ENCODE assay signal across 12 cellular contexts in genomic region chr11:69204246-69205124, GRCh38. TPM values are rescaled to one million over a fixed set of nuclear protein-coding genes. Genes with fewer than 3 reads are reported as not detected.
"Had no signal": no experiment of that assay in that cellular context is flagged by ENCODE, and none has a peak within 500 bp of the region (broad histone marks: within the 10 kb centered on the region; RNA-seq: fewer than 3 reads in every experiment).

No MANE protein-coding gene starts in this region.

- H3K27ac ChIP-seq: cardiac muscle cell, left ventricle myocardium inferior, tibial nerve had no signal

- H3K4me3 ChIP-seq: cardiac muscle cell, left ventricle myocardium inferior, tibial nerve had no signal

- DNase-seq: activated CD4-positive, alpha-beta T cell treated with anti-CD3 and anti-CD28 coated beads for 1 hour; activated CD4-positive, alpha-beta T cell treated with anti-CD3 and anti-CD28 coated beads, Interleukin-2, amount 50 U/mL, for 4 hours; left ventricle myocardium inferior; stimulated activated naive CD4-positive, alpha-beta T cell; T-cell; T-helper 9 cell had no signal

- H3K4me3 Mint-ChIP-seq: nephron, T-cell had no signal

- H3K27me3 Mint-ChIP-seq: T-cell had no signal

- H3K27ac Mint-ChIP-seq: activated naive CD4-positive, alpha-beta T cell treated with anti-CD3 and anti-CD28 coated beads, Interleukin-2, amount 50 U/mL, for 72 hours; nephron; T-cell had no signal

- H3K36me3 ChIP-seq: cardiac muscle cell, left ventricle myocardium inferior, tibial nerve had no signal

- ATAC-seq: activated naive CD4-positive, alpha-beta T cell treated with anti-CD3 and anti-CD28 coated beads, Interleukin-2, amount 50 U/mL, for 72 hours; esophagus mucosa; T-cell had no signal

- H3K4me1 Mint-ChIP-seq: T-cell had no signal

- H3K27me3 ChIP-seq: cardiac muscle cell, tibial nerve had no signal

RNA-seq across cellular contexts. Expression of gene SMIM38, which starts 48.8 kb away (rescaled TPM):
- total RNA-seq: left ventricle myocardium inferior had no signal
- polyA plus RNA-seq: keratinocyte had no signal
